ENCODE assay signal across 26 cellular contexts in genomic region chr7:110157631-110158362, GRCh38.
DNase-seq lines count a peak whose midpoint lies in the region; ATAC-seq and TF ChIP-seq lines count a peak whose summit lies in the region.
"Had no signal": no experiment of that assay in that cellular context is flagged by ENCODE, and none has a peak within 500 bp of the region (broad histone marks: within the 10 kb centered on the region; RNA-seq: fewer than 3 reads in every experiment).

No MANE protein-coding gene starts in this region.

- WGBS in heart left ventricle, 4 donors, result 0 to 45% (median 0%) methylated on average over 1 of the region's 1 CpG

- DNase-seq in HFFc6 (peak; percentile 32), WTC11 (ENCODE audit: low spot score) (no peak), fibroblast of lung (ENCODE audit: low read depth in 2 of 2) (peak; percentile 41 to 45), heart left ventricle (no peak), NOMO-1 treated with DMSO at 0.1 percent for 48 hours (lab: John Stamatoyannopoulos, UW; ENCODE audit: unreplicated experiment) (no peak)
- no peak for DNase-seq in activated CD4-positive, alpha-beta T cell treated with anti-CD3 and anti-CD28 coated beads for 36 hours
- DNase-seq: activated naive CD4-positive, alpha-beta T cell treated with anti-CD3 and anti-CD28 coated beads, Interleukin-2, amount 10 ng/mL, durations not matched to agents 7 days and 5 days; BE2C; DMS53; foreskin melanocyte; hypothalamus; NCI-H1048; NCI-H187; NCI-H526 treated with DMSO at 0.1 percent for 48 hours; nephron progenitor cell; sigmoid colon; stimulated activated CD4-positive, alpha-beta T cell treated with anti-CD3 and anti-CD28 coated beads, Interleukin-15, amount 100 ng/mL, for 24 hours; stimulated activated naive CD8-positive, alpha-beta T cell treated with anti-CD3 and anti-CD28 coated beads, Interleukin-15, Interleukin-2, amounts not matched to agents 100 U/mL and 50 U/mL, for 24 hours had no signal

- no peaks in the 10 kb centered on the region for H3K9me3 Mint-ChIP-seq in HFFc6
- peaks cover 9% of the 10 kb centered on the region for H3K9me3 Mint-ChIP-seq in WTC11
- H3K9me3 Mint-ChIP-seq in activated CD4-positive, alpha-beta T cell treated with anti-CD3 and anti-CD28 coated beads for 36 hours (ENCODE audit: low read depth), result no peaks in the 10 kb centered on the region
- H3K9me3 Mint-ChIP-seq: activated naive CD4-positive, alpha-beta T cell treated with anti-CD3 and anti-CD28 coated beads, Interleukin-2, amount 10 ng/mL, durations not matched to agents 7 days and 5 days; activated T-helper 1 cell treated with anti-CD3 and anti-CD28 coated beads, Interleukin-12 subunit alpha, Interleukin-12 subunit beta, Interleukin-2, Interleukin-4 antibody, amounts not matched to agents 30 ng/mL and 10 ng/mL and 1 ng/mL, durations not matched to agents 14 hours and 24 hours and 36 hours; nephron progenitor cell had no signal

- H3K27me3 Mint-ChIP-seq in HFFc6 (ENCODE audit: insufficient read depth), result no peaks in the 10 kb centered on the region
- no peaks in the 10 kb centered on the region for H3K27me3 Mint-ChIP-seq in WTC11 (ENCODE audit: low read depth)
- peaks cover 3% of the 10 kb centered on the region for H3K27me3 Mint-ChIP-seq in activated CD4-positive, alpha-beta T cell treated with anti-CD3 and anti-CD28 coated beads for 36 hours
- H3K27me3 Mint-ChIP-seq: activated naive CD4-positive, alpha-beta T cell treated with anti-CD3 and anti-CD28 coated beads, Interleukin-2, amount 10 ng/mL, durations not matched to agents 7 days and 5 days; central memory CD8-positive, alpha-beta T cell had no signal

- H3K36me3 ChIP-seq in fibroblast of lung (ENCODE audit: control insufficient read depth, insufficient read depth, low read length) (no peaks in the 10 kb centered on the region), heart left ventricle (no peaks in the 10 kb centered on the region)
- H3K36me3 ChIP-seq: BE2C, sigmoid colon had no signal

- intact Hi-C loops in heart left ventricle (cut with DNase I), result no loop called here
- intact Hi-C loops in activated CD4-positive, alpha-beta T cell treated with anti-CD3 and anti-CD28 coated beads for 36 hours (cut with DNase I, micrococcal nuclease), result no loop called here

- H3K36me3 Mint-ChIP-seq in HFFc6 (ENCODE audit: low read depth) (no peaks in the 10 kb centered on the region), WTC11 (peaks cover 5% of the 10 kb centered on the region; the same call in 1 of the 2 replicates)
- no peaks in the 10 kb centered on the region for H3K36me3 Mint-ChIP-seq in activated CD4-positive, alpha-beta T cell treated with anti-CD3 and anti-CD28 coated beads for 36 hours (ENCODE audit: low read depth)
- H3K36me3 Mint-ChIP-seq: activated naive CD4-positive, alpha-beta T cell treated with anti-CD3 and anti-CD28 coated beads, Interleukin-2, amount 10 ng/mL, durations not matched to agents 7 days and 5 days had no signal

- H4K20me1 ChIP-seq in fibroblast of lung (ENCODE audit: control insufficient read depth, extremely low read depth, insufficient read depth, low read length), result no peaks in the 10 kb centered on the region

- POLR2A ChIA-PET in WTC11 (lab: Charles Lee), result interaction anchor here (2.0 kb wide), 1 partner anchor 9 kb away, joined by 4 read pairs; no protein-coding TSS in a partner anchor
- POLR2A ChIA-PET in activated CD4-positive, alpha-beta T cell treated with anti-CD3 and anti-CD28 coated beads for 36 hours (lab: Charles Lee), result no interaction called here

- H3K9ac ChIP-seq in fibroblast of lung (ENCODE audit: insufficient read depth, low read length), result no peak overlapping the region

- H3K4me1 Mint-ChIP-seq in HFFc6 (ENCODE audit: low read depth) (peaks cover 25% of the 10 kb centered on the region), WTC11 (peaks cover 29% of the 10 kb centered on the region)
- H3K4me1 Mint-ChIP-seq in activated CD4-positive, alpha-beta T cell treated with anti-CD3 and anti-CD28 coated beads for 36 hours, result no peaks in the 10 kb centered on the region
- H3K4me1 Mint-ChIP-seq: activated naive CD4-positive, alpha-beta T cell treated with anti-CD3 and anti-CD28 coated beads, Interleukin-2, amount 10 ng/mL, durations not matched to agents 7 days and 5 days; central memory CD8-positive, alpha-beta T cell; nephron progenitor cell had no signal

- no peak for ATAC-seq in WTC11
- no peak for ATAC-seq in heart left ventricle
- ATAC-seq in GM21447 (IDR thresholded peaks at IDR 0.05; ENCODE audit: unreplicated experiment), result no peak
- ATAC-seq in activated CD4-positive, alpha-beta T cell treated with anti-CD3 and anti-CD28 coated beads for 36 hours, result no peak
- ATAC-seq: HCT116; HepG2; stimulated activated naive CD8-positive, alpha-beta T cell treated with anti-CD3 and anti-CD28 coated beads, Interleukin-15, Interleukin-2, amounts not matched to agents 100 U/mL and 50 U/mL, for 24 hours had no signal

- H3K27ac Mint-ChIP-seq in HFFc6 (peak overlapping the region; percentile 10; the same call in 1 of the 2 replicates), WTC11 (peak overlapping the region; percentile 72)
- H3K27ac Mint-ChIP-seq in activated CD4-positive, alpha-beta T cell treated with anti-CD3 and anti-CD28 coated beads for 36 hours, result no peak overlapping the region
- H3K27ac Mint-ChIP-seq: activated naive CD4-positive, alpha-beta T cell treated with anti-CD3 and anti-CD28 coated beads, Interleukin-2, amount 10 ng/mL, durations not matched to agents 7 days and 5 days; activated T-helper 1 cell treated with anti-CD3 and anti-CD28 coated beads, Interleukin-12 subunit alpha, Interleukin-12 subunit beta, Interleukin-2, Interleukin-4 antibody, amounts not matched to agents 30 ng/mL and 10 ng/mL and 1 ng/mL, durations not matched to agents 14 hours and 24 hours and 36 hours; nephron progenitor cell had no signal

- H3K4me3 Mint-ChIP-seq in HFFc6, result peak overlapping the region; percentile 8; the same call in 1 of the 2 replicates
- peak overlapping the region; percentile 10; the same call in 1 of the 2 replicates for H3K4me3 Mint-ChIP-seq in WTC11
- no peak overlapping the region for H3K4me3 Mint-ChIP-seq in activated CD4-positive, alpha-beta T cell treated with anti-CD3 and anti-CD28 coated beads for 36 hours
- H3K4me3 Mint-ChIP-seq: activated naive CD4-positive, alpha-beta T cell treated with anti-CD3 and anti-CD28 coated beads, Interleukin-2, amount 10 ng/mL, durations not matched to agents 7 days and 5 days; activated T-helper 1 cell treated with anti-CD3 and anti-CD28 coated beads, Interleukin-12 subunit alpha, Interleukin-12 subunit beta, Interleukin-2, Interleukin-4 antibody, amounts not matched to agents 30 ng/mL and 10 ng/mL and 1 ng/mL, durations not matched to agents 14 hours and 24 hours and 36 hours; central memory CD8-positive, alpha-beta T cell; nephron progenitor cell had no signal

- no peak overlapping the region for H3K4me3 ChIP-seq in fibroblast of lung (replicated peaks in 1 of 4; ENCODE audit: control extremely low read depth in 1 of 4, insufficient read depth in 1 of 4, low read depth in 3 of 4, low read length in 4 of 4)
- H3K4me3 ChIP-seq in heart left ventricle, result no peak overlapping the region
- H3K4me3 ChIP-seq: lung, sigmoid colon had no signal

- no peaks in the 10 kb centered on the region for H3K27me3 ChIP-seq in fibroblast of lung (ENCODE audit: control insufficient read depth, insufficient read depth, low read length)
- no peaks in the 10 kb centered on the region for H3K27me3 ChIP-seq in heart left ventricle
- H3K27me3 ChIP-seq: BE2C, sigmoid colon had no signal

- TF ChIP-seq CTCF in HFFc6 (IDR thresholded peaks at IDR 0.05), result no peak
- no peak for TF ChIP-seq CTCF in WTC11 (IDR thresholded peaks at IDR 0.05)
- TF ChIP-seq CTCF in fibroblast of lung (conservative IDR thresholded peaks at IDR 0.05 in 1 of 2, IDR thresholded peaks at IDR 0.05 in 1 of 2; ENCODE audit: low read depth in 1 of 2, low read length in 2 of 2), result no peak
- TF ChIP-seq CTCF in heart left ventricle (IDR thresholded peaks at IDR 0.05), result no peak

- no peak overlapping the region for H3K27ac ChIP-seq in fibroblast of lung (ENCODE audit: insufficient read depth, low read length)
- H3K27ac ChIP-seq in heart left ventricle, result no peak overlapping the region
- H3K27ac ChIP-seq: epithelial cell of prostate, sigmoid colon, VCaP had no signal

- no peaks in the 10 kb centered on the region for H3K9me3 ChIP-seq in fibroblast of lung (ENCODE audit: control insufficient read depth, insufficient read depth, low read depth, low read length)
- no peaks in the 10 kb centered on the region for H3K9me3 ChIP-seq in heart left ventricle
- H3K9me3 ChIP-seq: BE2C, sigmoid colon had no signal

- no peaks in the 10 kb centered on the region for H3K79me2 ChIP-seq in fibroblast of lung (ENCODE audit: control insufficient read depth, insufficient read depth, low read length)

- H3K4me1 ChIP-seq in fibroblast of lung (ENCODE audit: control insufficient read depth, extremely low read depth, insufficient read depth, low read length) (no peaks in the 10 kb centered on the region), heart left ventricle (no peaks in the 10 kb centered on the region)
- H3K4me1 ChIP-seq: sigmoid colon had no signal

- H2AFZ ChIP-seq in fibroblast of lung (ENCODE audit: low read length), result no peak overlapping the region

- no peak overlapping the region for H3K4me2 ChIP-seq in fibroblast of lung (ENCODE audit: extremely low read depth, insufficient read depth, low read length)

- CTCF ChIA-PET in WTC11 (lab: Charles Lee), result no interaction called here
- CTCF ChIA-PET in activated CD4-positive, alpha-beta T cell treated with anti-CD3 and anti-CD28 coated beads for 36 hours (lab: Charles Lee), result interaction anchor here (0.6 kb wide), 1 partner anchor 230 kb away, joined by 3 read pairs; no protein-coding TSS in a partner anchor

- TF ChIP-seq POLR2A in heart left ventricle (IDR thresholded peaks at IDR 0.05), result no peak

Comparison
In these comparisons a context has a peak if more than half of its experiments do, and no peak if none do; other contexts are left out.
1. DNase-seq: peak in HFFc6 (single experiment) and fibroblast of lung (2 of 2); none in WTC11 (single experiment), heart left ventricle (0 of 5), activated CD4-positive, alpha-beta T cell treated with anti-CD3 and anti-CD28 coated beads for 36 hours (single experiment) and NOMO-1 treated with DMSO at 0.1 percent for 48 hours (single experiment).